Comparison of ENCODE assay signal across 10 cellular contexts in genomic region chr19:53082929-53083328, GRCh38. TPM values are rescaled to one million over a fixed set of nuclear protein-coding genes. Genes with fewer than 3 reads are reported as not detected.
"Had no signal": no experiment of that assay in that cellular context is flagged by ENCODE, and none has a peak within 500 bp of the region (broad histone marks: within the 10 kb centered on the region; RNA-seq: fewer than 3 reads in every experiment).

No MANE protein-coding gene starts in this region.

- H3K27ac ChIP-seq: HL-60, KMS-11 had no signal

- DNase-seq: IMR-90, KBM-7, KG1 had no signal

- ATAC-seq: K562 had no signal

- H3K4me3 ChIP-seq: K562 had no signal

- H3K4me2 ChIP-seq: KMS-11 had no signal

- FAIRE-seq: HTR-8/SVneo, K562 had no signal

- H3K9ac ChIP-seq: KMS-11 had no signal

RNA-seq across cellular contexts. Expression of gene ERVV-2, which starts 38.4 kb away (rescaled TPM):
- total RNA-seq: HT-29, HT1080, IMR-90 had no signal
- polyA plus RNA-seq: IgD-negative memory B cell, IMR-90 had no signal

RNA-seq across cellular contexts. Expression of gene ZNF415, which starts 49.8 kb away (rescaled TPM):
- total RNA-seq: HT-29, HT1080 had no signal
